In genomic region chr19:35040826-35041547, GRCh38 we compare ENCODE assay signal across 9 cellular contexts. TPM values are rescaled to one million over a fixed set of nuclear protein-coding genes. Genes with fewer than 3 reads are reported as not detected.
DNase-seq lines count a peak whose midpoint lies in the region; ATAC-seq, FAIRE-seq and TF ChIP-seq lines count a peak whose summit lies in the region.
"Had no signal": no experiment of that assay in that cellular context is flagged by ENCODE, and none has a peak within 500 bp of the region (broad histone marks: within the 10 kb centered on the region; RNA-seq: fewer than 3 reads in every experiment).

No MANE protein-coding gene starts in this region.

- ATAC-seq in stimulated activated memory B cell treated with anti-CD40 and anti-IgM and Interleukin-4, amounts not matched to agents 10 μg/mL and 1 μg/mL and 100 μg/mL, for 72 hours: no peak
- ATAC-seq in GM19023 (IDR thresholded peaks at IDR 0.05; ENCODE audit: unreplicated experiment) (no peak), GM18858 (IDR thresholded peaks at IDR 0.05; ENCODE audit: unreplicated experiment) (no peak)

- H3K27ac Mint-ChIP-seq in activated CD4-positive, alpha-beta T cell treated with anti-CD3 and anti-CD28 coated beads, Interleukin-2, amount 10 ng/mL, durations not matched to agents 24 days and 14 days: no peak overlapping the region
- H3K27ac Mint-ChIP-seq in activated CD4-positive, alpha-beta T cell treated with anti-CD3 and anti-CD28 coated beads, Interleukin-2, amount 10 ng/mL, durations not matched to agents 7 days and 5 days: no peak overlapping the region
- H3K27ac Mint-ChIP-seq in stimulated activated memory B cell treated with anti-CD40 and anti-IgM and Interleukin-4, amounts not matched to agents 10 μg/mL and 1 μg/mL and 100 μg/mL, for 72 hours: peak overlapping the region; percentile 49

- POLR2A ChIA-PET in activated CD4-positive, alpha-beta T cell treated with anti-CD3 and anti-CD28 coated beads, Interleukin-2, amount 10 ng/mL, durations not matched to agents 7 days and 5 days (lab: Charles Lee): no interaction called here

- TF ChIP-seq CTCF in lower leg skin (IDR thresholded peaks at IDR 0.05) (no peak), D721Med (IDR thresholded peaks at IDR 0.05; ENCODE audit: insufficient read depth, missing control alignments) (no peak)

- intact Hi-C loops in activated CD4-positive, alpha-beta T cell treated with anti-CD3 and anti-CD28 coated beads, Interleukin-2, amount 10 ng/mL, durations not matched to agents 24 days and 14 days (cut with micrococcal nuclease): no loop called here
- intact Hi-C loops in lower leg skin (cut with DNase I; ENCODE audit: low total_unique reads): no loop called here

- CTCF ChIA-PET in activated CD4-positive, alpha-beta T cell treated with anti-CD3 and anti-CD28 coated beads, Interleukin-2, amount 10 ng/mL, durations not matched to agents 7 days and 5 days (lab: Charles Lee): no interaction called here

- DNase-seq in activated CD4-positive, alpha-beta T cell treated with anti-CD3 and anti-CD28 coated beads, Interleukin-2, amount 10 ng/mL, durations not matched to agents 24 days and 14 days: no peak
- DNase-seq in activated CD4-positive, alpha-beta T cell treated with anti-CD3 and anti-CD28 coated beads, Interleukin-2, amount 10 ng/mL, durations not matched to agents 7 days and 5 days: no peak
- DNase-seq in lower leg skin (ENCODE audit: low spot score in 2 of 2) (peak; percentile 82 to 97), D721Med (ENCODE audit: insufficient read length, low spot score) (no peak)
- DNase-seq: DND-41 had no signal

- peaks cover 17% of the 10 kb centered on the region for H3K27me3 Mint-ChIP-seq in activated CD4-positive, alpha-beta T cell treated with anti-CD3 and anti-CD28 coated beads, Interleukin-2, amount 10 ng/mL, durations not matched to agents 24 days and 14 days
- peaks cover 11% of the 10 kb centered on the region for H3K27me3 Mint-ChIP-seq in activated CD4-positive, alpha-beta T cell treated with anti-CD3 and anti-CD28 coated beads, Interleukin-2, amount 10 ng/mL, durations not matched to agents 7 days and 5 days
- peaks cover 55% of the 10 kb centered on the region for H3K27me3 Mint-ChIP-seq in stimulated activated memory B cell treated with anti-CD40 and anti-IgM and Interleukin-4, amounts not matched to agents 10 μg/mL and 1 μg/mL and 100 μg/mL, for 72 hours

- H3K4me1 Mint-ChIP-seq in activated CD4-positive, alpha-beta T cell treated with anti-CD3 and anti-CD28 coated beads, Interleukin-2, amount 10 ng/mL, durations not matched to agents 24 days and 14 days: peaks cover 17% of the 10 kb centered on the region
- peaks cover 26% of the 10 kb centered on the region for H3K4me1 Mint-ChIP-seq in activated CD4-positive, alpha-beta T cell treated with anti-CD3 and anti-CD28 coated beads, Interleukin-2, amount 10 ng/mL, durations not matched to agents 7 days and 5 days
- H3K4me1 Mint-ChIP-seq in stimulated activated memory B cell treated with anti-CD40 and anti-IgM and Interleukin-4, amounts not matched to agents 10 μg/mL and 1 μg/mL and 100 μg/mL, for 72 hours: peaks cover 66% of the 10 kb centered on the region

- WGBS in lower leg skin, 2 donors: 18 to 24% methylated on average over 36 of the region's 36 CpGs

- peak overlapping the region; percentile 12 for H3K4me3 Mint-ChIP-seq in activated CD4-positive, alpha-beta T cell treated with anti-CD3 and anti-CD28 coated beads, Interleukin-2, amount 10 ng/mL, durations not matched to agents 24 days and 14 days
- no peak overlapping the region for H3K4me3 Mint-ChIP-seq in activated CD4-positive, alpha-beta T cell treated with anti-CD3 and anti-CD28 coated beads, Interleukin-2, amount 10 ng/mL, durations not matched to agents 7 days and 5 days
- peak overlapping the region; percentile 62 for H3K4me3 Mint-ChIP-seq in stimulated activated memory B cell treated with anti-CD40 and anti-IgM and Interleukin-4, amounts not matched to agents 10 μg/mL and 1 μg/mL and 100 μg/mL, for 72 hours

- no peak for FAIRE-seq in D721Med (lab: Jason Lieb, UNC)

- peak overlapping the region; percentile 65 for H3K27ac ChIP-seq in cingulate gyrus (ENCODE audit: low read depth, low read length)

- no peak for TF ChIP-seq POLR2A in lower leg skin (IDR thresholded peaks at IDR 0.05)

- no peaks in the 10 kb centered on the region for H3K9me3 Mint-ChIP-seq in activated CD4-positive, alpha-beta T cell treated with anti-CD3 and anti-CD28 coated beads, Interleukin-2, amount 10 ng/mL, durations not matched to agents 24 days and 14 days
- H3K9me3 Mint-ChIP-seq in activated CD4-positive, alpha-beta T cell treated with anti-CD3 and anti-CD28 coated beads, Interleukin-2, amount 10 ng/mL, durations not matched to agents 7 days and 5 days: no peaks in the 10 kb centered on the region
- no peaks in the 10 kb centered on the region for H3K9me3 Mint-ChIP-seq in stimulated activated memory B cell treated with anti-CD40 and anti-IgM and Interleukin-4, amounts not matched to agents 10 μg/mL and 1 μg/mL and 100 μg/mL, for 72 hours

- no peak overlapping the region for H3K4me3 ChIP-seq in lower leg skin (ENCODE audit: low read depth, poor library complexity, severe bottlenecking)

- H3K36me3 Mint-ChIP-seq in activated CD4-positive, alpha-beta T cell treated with anti-CD3 and anti-CD28 coated beads, Interleukin-2, amount 10 ng/mL, durations not matched to agents 24 days and 14 days (ENCODE audit: low read depth): no peaks in the 10 kb centered on the region
- H3K36me3 Mint-ChIP-seq in activated CD4-positive, alpha-beta T cell treated with anti-CD3 and anti-CD28 coated beads, Interleukin-2, amount 10 ng/mL, durations not matched to agents 7 days and 5 days (ENCODE audit: low read depth): no peaks in the 10 kb centered on the region
- H3K36me3 Mint-ChIP-seq in stimulated activated memory B cell treated with anti-CD40 and anti-IgM and Interleukin-4, amounts not matched to agents 10 μg/mL and 1 μg/mL and 100 μg/mL, for 72 hours: no peaks in the 10 kb centered on the region

RNA-seq across cellular contexts. Expression of gene HPN, which starts 0.5 kb away (rescaled TPM):
- total RNA-seq in activated CD4-positive, alpha-beta T cell treated with anti-CD3 and anti-CD28 coated beads, Interleukin-2, amount 10 ng/mL, durations not matched to agents 24 days and 14 days: 0.09 TPM in 1 of 2 replicates, not detected in the other
- not detected for total RNA-seq in activated CD4-positive, alpha-beta T cell treated with anti-CD3 and anti-CD28 coated beads, Interleukin-2, amount 10 ng/mL, durations not matched to agents 7 days and 5 days
- 1 to 10 TPM in 2 of 4 donors, under 1 TPM in 1, not detected in 1; 0.45 to 2.0 (median 1.3) TPM for total RNA-seq in lower leg skin

RNA-seq across cellular contexts. Expression of gene SCN1B, which starts 10.7 kb away (rescaled TPM):
- total RNA-seq in activated CD4-positive, alpha-beta T cell treated with anti-CD3 and anti-CD28 coated beads, Interleukin-2, amount 10 ng/mL, durations not matched to agents 24 days and 14 days: 0.78 and 0.96 TPM in 2 replicates
- total RNA-seq in activated CD4-positive, alpha-beta T cell treated with anti-CD3 and anti-CD28 coated beads, Interleukin-2, amount 10 ng/mL, durations not matched to agents 7 days and 5 days: under 1 TPM; 0.50 to 0.97 TPM
- total RNA-seq in lower leg skin: 1 to 10 TPM; 1.1 to 4.4 (median 3.0) TPM

RNA-seq across cellular contexts. Expression of gene GRAMD1A, which starts 40.9 kb away (rescaled TPM):
- total RNA-seq in activated CD4-positive, alpha-beta T cell treated with anti-CD3 and anti-CD28 coated beads, Interleukin-2, amount 10 ng/mL, durations not matched to agents 24 days and 14 days: 160 and 176 TPM in 2 replicates
- total RNA-seq in activated CD4-positive, alpha-beta T cell treated with anti-CD3 and anti-CD28 coated beads, Interleukin-2, amount 10 ng/mL, durations not matched to agents 7 days and 5 days: 100 to 1,000 TPM; 106 to 114 TPM
- total RNA-seq in lower leg skin: 10 to 100 TPM; 12.6 to 49.2 (median 20.3) TPM

Comparison
In these comparisons a context has a peak if more than half of its experiments do, and no peak if none do; other contexts are left out.
1. DNase-seq: peak in lower leg skin (2 of 2); none in activated CD4-positive, alpha-beta T cell treated with anti-CD3 and anti-CD28 coated beads, Interleukin-2, amount 10 ng/mL, durations not matched to agents 24 days and 14 days (single experiment), activated CD4-positive, alpha-beta T cell treated with anti-CD3 and anti-CD28 coated beads, Interleukin-2, amount 10 ng/mL, durations not matched to agents 7 days and 5 days (single experiment) and D721Med (single experiment).